1 cellular context compared by ENCODE assay signal in the genomic region with DNA sequence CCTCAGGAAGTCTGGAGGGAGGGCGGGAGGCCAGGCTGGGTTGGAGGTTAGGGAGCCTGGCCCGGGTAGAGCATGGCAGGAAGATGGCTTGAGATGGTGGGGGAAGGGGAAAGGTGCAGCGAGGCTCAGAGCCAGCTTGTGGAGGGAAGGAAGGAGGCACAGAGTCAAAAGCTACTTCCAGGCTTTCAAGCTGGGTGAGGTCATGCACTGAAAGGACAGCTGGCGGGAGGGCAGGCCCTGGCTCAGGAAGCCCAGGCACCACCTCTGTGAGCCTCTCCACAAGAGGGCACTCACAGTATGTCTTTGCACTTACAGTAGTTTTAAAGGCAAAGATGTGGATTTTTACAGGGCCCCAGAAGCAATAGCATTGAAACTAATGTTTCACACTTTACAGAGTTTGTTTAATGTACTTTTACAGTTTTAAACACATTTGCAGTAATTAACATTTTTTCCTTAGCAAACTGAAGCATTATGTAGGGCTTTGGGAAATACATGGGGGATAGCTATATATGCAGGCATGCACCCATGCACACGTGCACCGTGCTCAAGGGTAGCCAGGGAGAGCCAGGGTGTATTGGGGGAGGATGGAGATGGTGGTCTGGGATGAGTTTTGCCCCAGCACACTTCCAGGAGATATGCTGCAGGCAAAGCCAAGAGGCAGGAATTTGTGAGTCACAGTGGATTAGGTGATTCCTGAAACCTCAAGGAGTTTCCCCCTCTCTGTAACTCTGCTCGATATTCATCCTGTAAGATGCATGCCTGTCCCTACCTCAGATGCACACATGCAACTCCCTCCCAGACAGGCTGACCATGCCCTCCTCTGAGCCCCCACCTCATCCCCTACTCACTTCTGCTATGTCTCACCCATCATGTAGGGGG.
TF ChIP-seq lines count a peak whose summit lies in the region.

No MANE protein-coding gene starts in this region.

TF ChIP-seq in HEK293, 187 proteins besides CTCF, POLR2A, EP300 and RAD21 (continued from another document):
- TF ChIP-seq, protein P1, sequence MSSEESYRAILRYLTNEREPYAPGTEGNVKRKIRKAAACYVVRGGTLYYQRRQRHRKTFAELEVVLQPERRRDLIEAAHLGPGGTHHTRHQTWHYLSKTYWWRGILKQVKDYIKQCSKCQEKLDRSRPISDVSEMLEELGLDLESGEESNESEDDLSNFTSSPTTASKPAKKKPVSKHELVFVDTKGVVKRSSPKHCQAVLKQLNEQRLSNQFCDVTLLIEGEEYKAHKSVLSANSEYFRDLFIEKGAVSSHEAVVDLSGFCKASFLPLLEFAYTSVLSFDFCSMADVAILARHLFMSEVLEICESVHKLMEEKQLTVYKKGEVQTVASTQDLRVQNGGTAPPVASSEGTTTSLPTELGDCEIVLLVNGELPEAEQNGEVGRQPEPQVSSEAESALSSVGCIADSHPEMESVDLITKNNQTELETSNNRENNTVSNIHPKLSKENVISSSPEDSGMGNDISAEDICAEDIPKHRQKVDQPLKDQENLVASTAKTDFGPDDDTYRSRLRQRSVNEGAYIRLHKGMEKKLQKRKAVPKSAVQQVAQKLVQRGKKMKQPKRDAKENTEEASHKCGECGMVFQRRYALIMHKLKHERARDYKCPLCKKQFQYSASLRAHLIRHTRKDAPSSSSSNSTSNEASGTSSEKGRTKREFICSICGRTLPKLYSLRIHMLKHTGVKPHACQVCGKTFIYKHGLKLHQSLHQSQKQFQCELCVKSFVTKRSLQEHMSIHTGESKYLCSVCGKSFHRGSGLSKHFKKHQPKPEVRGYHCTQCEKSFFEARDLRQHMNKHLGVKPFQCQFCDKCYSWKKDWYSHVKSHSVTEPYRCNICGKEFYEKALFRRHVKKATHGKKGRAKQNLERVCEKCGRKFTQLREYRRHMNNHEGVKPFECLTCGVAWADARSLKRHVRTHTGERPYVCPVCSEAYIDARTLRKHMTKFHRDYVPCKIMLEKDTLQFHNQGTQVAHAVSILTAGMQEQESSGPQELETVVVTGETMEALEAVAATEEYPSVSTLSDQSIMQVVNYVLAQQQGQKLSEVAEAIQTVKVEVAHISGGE (tag by site-specific recombination; conservative IDR thresholded peaks at IDR 0.05; ENCODE audit: low read depth) = no peak
- TF ChIP-seq, protein P2, sequence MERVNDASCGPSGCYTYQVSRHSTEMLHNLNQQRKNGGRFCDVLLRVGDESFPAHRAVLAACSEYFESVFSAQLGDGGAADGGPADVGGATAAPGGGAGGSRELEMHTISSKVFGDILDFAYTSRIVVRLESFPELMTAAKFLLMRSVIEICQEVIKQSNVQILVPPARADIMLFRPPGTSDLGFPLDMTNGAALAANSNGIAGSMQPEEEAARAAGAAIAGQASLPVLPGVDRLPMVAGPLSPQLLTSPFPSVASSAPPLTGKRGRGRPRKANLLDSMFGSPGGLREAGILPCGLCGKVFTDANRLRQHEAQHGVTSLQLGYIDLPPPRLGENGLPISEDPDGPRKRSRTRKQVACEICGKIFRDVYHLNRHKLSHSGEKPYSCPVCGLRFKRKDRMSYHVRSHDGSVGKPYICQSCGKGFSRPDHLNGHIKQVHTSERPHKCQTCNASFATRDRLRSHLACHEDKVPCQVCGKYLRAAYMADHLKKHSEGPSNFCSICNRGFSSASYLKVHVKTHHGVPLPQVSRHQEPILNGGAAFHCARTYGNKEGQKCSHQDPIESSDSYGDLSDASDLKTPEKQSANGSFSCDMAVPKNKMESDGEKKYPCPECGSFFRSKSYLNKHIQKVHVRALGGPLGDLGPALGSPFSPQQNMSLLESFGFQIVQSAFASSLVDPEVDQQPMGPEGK (tag by site-specific recombination; IDR thresholded peaks at IDR 0.05) = peak; percentile 36
- peak; percentile 36; the same call in 1 of the 2 replicates for TF ChIP-seq ZNF341 (tag by site-specific recombination; IDR thresholded peaks at IDR 0.05; ENCODE audit: low read depth)
- TF ChIP-seq ZNF560 (tag by site-specific recombination; IDR thresholded peaks at IDR 0.05; ENCODE audit: borderline replicate concordance) = no peak
- no peak for TF ChIP-seq BCL11B (tag by site-specific recombination; IDR thresholded peaks at IDR 0.05; ENCODE audit: low read depth)
- 0 out of 2 replicates have a peak, but pooled peaks have one; percentile 39 for TF ChIP-seq TRIM28 (IDR thresholded peaks at IDR 0.05; ENCODE audit: borderline replicate concordance, low read length)
- TF ChIP-seq BCL11A (tag by site-specific recombination; IDR thresholded peaks at IDR 0.05; ENCODE audit: low read depth) = no peak
- TF ChIP-seq SP7 (tag by site-specific recombination; IDR thresholded peaks at IDR 0.05) = peak; percentile 61; the same call in 1 of the 2 replicates
- peak; percentile 78; the same call in 1 of the 2 replicates for TF ChIP-seq ZNF366 (tag by site-specific recombination; conservative IDR thresholded peaks at IDR 0.05)
- TF ChIP-seq, protein P3, sequence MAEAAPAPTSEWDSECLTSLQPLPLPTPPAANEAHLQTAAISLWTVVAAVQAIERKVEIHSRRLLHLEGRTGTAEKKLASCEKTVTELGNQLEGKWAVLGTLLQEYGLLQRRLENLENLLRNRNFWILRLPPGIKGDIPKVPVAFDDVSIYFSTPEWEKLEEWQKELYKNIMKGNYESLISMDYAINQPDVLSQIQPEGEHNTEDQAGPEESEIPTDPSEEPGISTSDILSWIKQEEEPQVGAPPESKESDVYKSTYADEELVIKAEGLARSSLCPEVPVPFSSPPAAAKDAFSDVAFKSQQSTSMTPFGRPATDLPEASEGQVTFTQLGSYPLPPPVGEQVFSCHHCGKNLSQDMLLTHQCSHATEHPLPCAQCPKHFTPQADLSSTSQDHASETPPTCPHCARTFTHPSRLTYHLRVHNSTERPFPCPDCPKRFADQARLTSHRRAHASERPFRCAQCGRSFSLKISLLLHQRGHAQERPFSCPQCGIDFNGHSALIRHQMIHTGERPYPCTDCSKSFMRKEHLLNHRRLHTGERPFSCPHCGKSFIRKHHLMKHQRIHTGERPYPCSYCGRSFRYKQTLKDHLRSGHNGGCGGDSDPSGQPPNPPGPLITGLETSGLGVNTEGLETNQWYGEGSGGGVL (tag by site-specific recombination; IDR thresholded peaks at IDR 0.05) = peak; percentile 72
- 0 out of 2 replicates have a peak, but pooled peaks have one; percentile 27 for TF ChIP-seq ZBTB21 (tag by site-specific recombination; IDR thresholded peaks at IDR 0.05)
- TF ChIP-seq, protein P4, sequence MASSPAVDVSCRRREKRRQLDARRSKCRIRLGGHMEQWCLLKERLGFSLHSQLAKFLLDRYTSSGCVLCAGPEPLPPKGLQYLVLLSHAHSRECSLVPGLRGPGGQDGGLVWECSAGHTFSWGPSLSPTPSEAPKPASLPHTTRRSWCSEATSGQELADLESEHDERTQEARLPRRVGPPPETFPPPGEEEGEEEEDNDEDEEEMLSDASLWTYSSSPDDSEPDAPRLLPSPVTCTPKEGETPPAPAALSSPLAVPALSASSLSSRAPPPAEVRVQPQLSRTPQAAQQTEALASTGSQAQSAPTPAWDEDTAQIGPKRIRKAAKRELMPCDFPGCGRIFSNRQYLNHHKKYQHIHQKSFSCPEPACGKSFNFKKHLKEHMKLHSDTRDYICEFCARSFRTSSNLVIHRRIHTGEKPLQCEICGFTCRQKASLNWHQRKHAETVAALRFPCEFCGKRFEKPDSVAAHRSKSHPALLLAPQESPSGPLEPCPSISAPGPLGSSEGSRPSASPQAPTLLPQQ (tag by site-specific recombination; IDR thresholded peaks at IDR 0.05) = peak; percentile 47; the same call in 1 of the 2 replicates
- 0 out of 2 replicates have a peak, but pooled peaks have one; percentile 30 for TF ChIP-seq ZSCAN30 (tag by site-specific recombination; IDR thresholded peaks at IDR 0.05)
- TF ChIP-seq ZNF10 (tag by site-specific recombination; IDR thresholded peaks at IDR 0.05) = no peak
- TF ChIP-seq ZNF121 (tag by site-specific recombination; IDR thresholded peaks at IDR 0.05) = no peak
- TF ChIP-seq, protein P5, sequence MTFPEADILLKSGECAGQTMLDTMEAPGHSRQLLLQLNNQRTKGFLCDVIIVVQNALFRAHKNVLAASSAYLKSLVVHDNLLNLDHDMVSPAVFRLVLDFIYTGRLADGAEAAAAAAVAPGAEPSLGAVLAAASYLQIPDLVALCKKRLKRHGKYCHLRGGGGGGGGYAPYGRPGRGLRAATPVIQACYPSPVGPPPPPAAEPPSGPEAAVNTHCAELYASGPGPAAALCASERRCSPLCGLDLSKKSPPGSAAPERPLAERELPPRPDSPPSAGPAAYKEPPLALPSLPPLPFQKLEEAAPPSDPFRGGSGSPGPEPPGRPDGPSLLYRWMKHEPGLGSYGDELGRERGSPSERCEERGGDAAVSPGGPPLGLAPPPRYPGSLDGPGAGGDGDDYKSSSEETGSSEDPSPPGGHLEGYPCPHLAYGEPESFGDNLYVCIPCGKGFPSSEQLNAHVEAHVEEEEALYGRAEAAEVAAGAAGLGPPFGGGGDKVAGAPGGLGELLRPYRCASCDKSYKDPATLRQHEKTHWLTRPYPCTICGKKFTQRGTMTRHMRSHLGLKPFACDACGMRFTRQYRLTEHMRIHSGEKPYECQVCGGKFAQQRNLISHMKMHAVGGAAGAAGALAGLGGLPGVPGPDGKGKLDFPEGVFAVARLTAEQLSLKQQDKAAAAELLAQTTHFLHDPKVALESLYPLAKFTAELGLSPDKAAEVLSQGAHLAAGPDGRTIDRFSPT (tag by site-specific recombination; IDR thresholded peaks at IDR 0.05) = no peak
- TF ChIP-seq ZNF394 (tag by site-specific recombination; IDR thresholded peaks at IDR 0.05; ENCODE audit: borderline replicate concordance) = peak; percentile 68; the same call in 1 of the 2 replicates
- TF ChIP-seq ZNF629 (tag by site-specific recombination; IDR thresholded peaks at IDR 0.05) = peak; percentile 59; the same call in 1 of the 2 replicates
- TF ChIP-seq ZNF776 (tag by site-specific recombination; IDR thresholded peaks at IDR 0.05; ENCODE audit: borderline replicate concordance) = no peak
- peak; percentile 55 for TF ChIP-seq ZNF654 (tag by site-specific recombination; IDR thresholded peaks at IDR 0.05; ENCODE audit: low read depth)
- TF ChIP-seq, protein P6, sequence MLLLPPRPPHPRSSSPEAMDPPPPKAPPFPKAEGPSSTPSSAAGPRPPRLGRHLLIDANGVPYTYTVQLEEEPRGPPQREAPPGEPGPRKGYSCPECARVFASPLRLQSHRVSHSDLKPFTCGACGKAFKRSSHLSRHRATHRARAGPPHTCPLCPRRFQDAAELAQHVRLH (tag by site-specific recombination; IDR thresholded peaks at IDR 0.05) = no peak
- TF ChIP-seq ZNF223 (tag by site-specific recombination; IDR thresholded peaks at IDR 0.05) = no peak
- TF ChIP-seq GFI1B (tag by site-specific recombination; IDR thresholded peaks at IDR 0.05) = no peak
- TF ChIP-seq ZNF335 (tag by site-specific recombination; conservative IDR thresholded peaks at IDR 0.05) = peak; percentile 39; the same call in 1 of the 2 replicates
- TF ChIP-seq ZBTB20 (tag by site-specific recombination; IDR thresholded peaks at IDR 0.05) = no peak
- no peak for TF ChIP-seq ZNF473 (tag by site-specific recombination; IDR thresholded peaks at IDR 0.05)
- TF ChIP-seq ZNF600 (tag by site-specific recombination; IDR thresholded peaks at IDR 0.05) = peak; percentile 69; the same call in 1 of the 2 replicates
TF ChIP-seq in HEK293: peak in this region for 18.
